ENCODE assay signal across 9 cellular contexts in the genomic region with DNA sequence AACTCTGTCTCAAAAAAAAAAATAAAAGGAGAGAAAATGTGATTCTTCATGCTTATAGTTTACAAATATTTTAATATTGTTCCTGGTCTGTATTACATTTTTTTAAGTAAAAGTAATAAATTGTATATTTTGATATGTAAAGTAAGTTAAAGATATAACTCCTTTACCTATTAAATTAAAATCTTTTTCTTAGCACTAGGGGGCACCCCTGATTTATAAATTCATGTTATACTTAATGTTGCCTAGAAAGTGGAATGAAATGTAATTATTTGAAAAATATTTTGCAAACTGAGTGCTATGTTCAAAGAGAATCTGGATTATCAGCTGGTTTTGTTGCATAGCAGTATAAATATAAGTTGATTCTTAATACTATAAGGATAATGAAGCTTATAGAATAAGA. TPM values are rescaled to one million over a fixed set of nuclear protein-coding genes. Genes with fewer than 3 reads are reported as not detected.
DNase-seq lines count a peak whose midpoint lies in the region; ATAC-seq and TF ChIP-seq lines count a peak whose summit lies in the region.
"Had no signal": no experiment of that assay in that cellular context is flagged by ENCODE, and none has a peak within 500 bp of the region (broad histone marks: within the 10 kb centered on the region; RNA-seq: fewer than 3 reads in every experiment).

No MANE protein-coding gene starts in this region.

- no peak overlapping the region for H3K4me3 ChIP-seq in ascending aorta

- H3K36me3 ChIP-seq in ascending aorta: no peaks in the 10 kb centered on the region

- no peaks in the 10 kb centered on the region for H3K4me1 ChIP-seq in ascending aorta

- DNase-seq in DMS114 treated with DMSO at 0.1 percent for 48 hours (lab: John Stamatoyannopoulos, UW; ENCODE audit: unreplicated experiment) (peak; percentile 4), NCI-H1092 (lab: John Stamatoyannopoulos, UW) (peak; percentile 2), ascending aorta (ENCODE audit: low spot score in 2 of 2) (no peak), lung microvascular endothelial cell (ENCODE audit: low read depth in 2 of 2) (peak; percentile 41 to 47), posterior vena cava (ENCODE audit: low spot score) (no peak), nucleus accumbens (lab: John Stamatoyannopoulos, UW) (no peak)
- no peak for DNase-seq in stimulated activated CD4-positive, alpha-beta T cell treated with anti-CD3 and anti-CD28 coated beads, Interleukin-12 subunit alpha, Interleukin-12 subunit beta, amount 100 ng/mL, for 4 hours

- intact Hi-C loops in ascending aorta (cut with DNase I) (loop anchor here (2.0 kb wide), 1 partner anchor 229 kb away; no protein-coding TSS in a partner anchor), posterior vena cava (cut with DNase I) (loop anchor here in 1 of 2 donors (5.0 kb wide), 1 partner anchor 228 kb away; no protein-coding TSS in a partner anchor)

- no peak overlapping the region for H3K27ac ChIP-seq in ascending aorta
- H3K27ac ChIP-seq: epithelial cell of prostate had no signal

- TF ChIP-seq CTCF in ascending aorta (IDR thresholded peaks at IDR 0.05): peak in 2 of 3 experiments; percentile 33 to 42

- peaks cover 4% of the 10 kb centered on the region in 2 donors for H3K9me3 ChIP-seq in ascending aorta

- H3K27me3 ChIP-seq in ascending aorta: no peaks in the 10 kb centered on the region

- no peak for ATAC-seq in HG03571 (IDR thresholded peaks at IDR 0.05; ENCODE audit: unreplicated experiment)

RNA-seq across cellular contexts. Expression of a gene that starts 49.2 kb away (rescaled TPM):
- 2.2 TPM for total RNA-seq in ascending aorta
- 17.9 and 19.4 TPM in 2 replicates for total RNA-seq in lung microvascular endothelial cell
- 1 to 10 TPM; 7.4 to 7.9 TPM for total RNA-seq in posterior vena cava

Comparison
In these comparisons a context has a peak if more than half of its experiments do, and no peak if none do; other contexts are left out.
1. DNase-seq: peak in DMS114 treated with DMSO at 0.1 percent for 48 hours (single experiment), NCI-H1092 (single experiment) and lung microvascular endothelial cell (2 of 2); none in ascending aorta (0 of 2), posterior vena cava (single experiment), nucleus accumbens (0 of 56) and stimulated activated CD4-positive, alpha-beta T cell treated with anti-CD3 and anti-CD28 coated beads, Interleukin-12 subunit alpha, Interleukin-12 subunit beta, amount 100 ng/mL, for 4 hours (single experiment).